Comparison of ENCODE assay signal across 8 cellular contexts in the genomic region with DNA sequence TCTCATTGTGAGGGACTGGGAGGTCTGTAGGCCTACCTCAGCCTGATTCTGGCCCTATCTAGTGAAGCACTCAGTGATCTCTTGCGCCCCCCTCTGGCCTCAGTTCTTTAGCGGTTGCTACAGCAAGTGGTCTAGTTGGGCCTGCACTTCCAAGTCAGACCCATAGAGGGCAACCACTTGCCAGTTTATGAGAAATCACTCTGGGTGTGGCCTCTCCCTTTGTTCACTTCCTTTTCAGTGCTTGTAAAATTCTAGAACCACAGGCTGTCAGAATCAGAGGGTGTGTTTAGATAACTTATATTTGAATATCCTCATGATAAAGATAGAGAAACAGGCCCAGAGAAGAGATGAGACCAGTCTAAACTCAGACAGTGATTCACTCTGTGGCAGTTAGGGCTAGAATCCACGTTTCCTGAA.
DNase-seq lines count a peak whose midpoint lies in the region; ATAC-seq and TF ChIP-seq lines count a peak whose summit lies in the region.

No MANE protein-coding gene starts in this region.

- peak overlapping the region; percentile 40 for H3K27ac ChIP-seq in angular gyrus (ENCODE audit: low read depth, low read length)
- H3K27ac ChIP-seq in right atrium auricular region, result peak overlapping the region; percentile 75 to 87

- H3K27me3 ChIP-seq in right atrium auricular region, result no peaks in the 10 kb centered on the region

- H3K27me3 Mint-ChIP-seq in T-helper 17 cell, result no peaks in the 10 kb centered on the region

- peak overlapping the region; percentile 45 for H3K4me3 Mint-ChIP-seq in T-helper 17 cell

- H3K36me3 Mint-ChIP-seq in T-helper 17 cell (ENCODE audit: low read depth), result no peaks in the 10 kb centered on the region

- H3K4me3 ChIP-seq in right atrium auricular region, result no peak overlapping the region

- no peaks in the 10 kb centered on the region for H3K36me3 ChIP-seq in right atrium auricular region

- TF ChIP-seq CTCF in GM12874 (IDR thresholded peaks at IDR 0.05; ENCODE audit: insufficient read depth, low read depth, low read length) (peak; percentile 87), right atrium auricular region (IDR thresholded peaks at IDR 0.05) (peak in 1 of 2 donors; percentile 95)

- peaks cover 32% of the 10 kb centered on the region for H3K4me1 Mint-ChIP-seq in T-helper 17 cell

- DNase-seq in NCI-H1436 (lab: John Stamatoyannopoulos, UW) (peak; percentile 79), T-helper 17 cell (peak; percentile 66 to 85 (median 74)), right atrium auricular region (ENCODE audit: low spot score) (peak; percentile 98), retina (peak; percentile 79), NCI-H187 (lab: John Stamatoyannopoulos, UW) (no peak)

- H3K9me3 ChIP-seq in T-helper 17 cell (ENCODE audit: control insufficient read depth, low read length, poor library complexity, severe bottlenecking) (no peaks in the 10 kb centered on the region), right atrium auricular region (no peaks in the 10 kb centered on the region)

- H3K4me1 ChIP-seq in right atrium auricular region, result peaks cover 0 to 15% of the 10 kb centered on the region in 2 donors

- ATAC-seq in HG02763 (IDR thresholded peaks at IDR 0.05; ENCODE audit: unreplicated experiment) (peak; percentile 88), T-helper 17 cell (peak; percentile 86)

- peak overlapping the region; percentile 99 for H3K27ac Mint-ChIP-seq in T-helper 17 cell

Comparison
In these comparisons a context has a peak if more than half of its experiments do, and no peak if none do; other contexts are left out.
1. DNase-seq: peak in NCI-H1436 (single experiment), T-helper 17 cell (3 of 3), right atrium auricular region (single experiment) and retina (single experiment); none in NCI-H187 (0 of 2).